ENCODE assay signal across 25 cellular contexts in genomic region chr4:31896349-31896748, GRCh38.
"Had no signal": no experiment of that assay in that cellular context is flagged by ENCODE, and none has a peak within 500 bp of the region (broad histone marks: within the 10 kb centered on the region; RNA-seq: fewer than 3 reads in every experiment).

No MANE protein-coding gene starts in this region.

- DNase-seq: activated B cell treated with CpG ODN at 0.5 μM for 24 hours; activated CD4-positive, alpha-beta T cell treated with anti-CD3 and anti-CD28 coated beads for 48 hours; activated CD4-positive, alpha-beta T cell treated with anti-CD3 and anti-CD28 coated beads, Interleukin-2, amount 50 U/mL, for 1 hour; activated CD4-positive, alpha-beta T cell treated with anti-CD3 and anti-CD28 coated beads, Interleukin-2, amount 50 U/mL, for 48 hours; activated CD8-positive, alpha-beta memory T cell treated with anti-CD3 and anti-CD28 coated beads for 24 hours; activated CD8-positive, alpha-beta T cell treated with anti-CD3 and anti-CD28 coated beads for 36 hours; activated effector memory CD4-positive, alpha-beta T cell treated with anti-CD3 and anti-CD28 coated beads, Interleukin-2, amount 50 U/mL, for 16 hours; activated naive CD4-positive, alpha-beta T cell treated with anti-CD3 and anti-CD28 coated beads for 36 hours; activated naive CD8-positive, alpha-beta T cell treated with anti-CD3 and anti-CD28 coated beads, Interleukin-2, amount 10 ng/mL, durations not matched to agents 7 days and 5 days; activated T-cell treated with anti-CD3 and anti-CD28 coated beads, Interleukin-2, amount 50 U/mL, for 4 hours; central memory CD4-positive, alpha-beta T cell; cerebellar nuclear complex; colonic mucosa; effector CD8-positive, alpha-beta T cell; foreskin fibroblast; head of caudate nucleus; T-cell; T-helper 9 cell; WERI-Rb-1 had no signal

- H3K9me3 ChIP-seq: ascending aorta, breast epithelium, colonic mucosa had no signal

- H3K27me3 ChIP-seq: ascending aorta, breast epithelium, cardiac muscle cell, colonic mucosa had no signal

- H3K36me3 ChIP-seq: ascending aorta, breast epithelium, cardiac muscle cell, colonic mucosa, WERI-Rb-1 had no signal

- H3K4me3 ChIP-seq: ascending aorta, breast epithelium, cardiac muscle cell, colonic mucosa had no signal

- ATAC-seq: activated CD4-positive, CD25-positive, alpha-beta regulatory T cell treated with anti-CD3 and anti-CD28 coated beads, Interleukin-2, amount 50 U/mL, for 24 hours; activated CD8-positive, alpha-beta T cell treated with anti-CD3 and anti-CD28 coated beads for 36 hours; activated naive CD4-positive, alpha-beta T cell treated with anti-CD3 and anti-CD28 coated beads, Interleukin-2, amount 50 U/mL, for 72 hours; activated T-cell treated with anti-CD3 and anti-CD28 coated beads, Interleukin-2, amount 50 U/mL, for 4 hours; esophagus mucosa; T-cell had no signal

- H3K27ac ChIP-seq: ascending aorta, breast epithelium, cardiac muscle cell, colonic mucosa, WERI-Rb-1 had no signal

- H3K4me1 ChIP-seq: ascending aorta, breast epithelium, colonic mucosa had no signal
